ENCODE assay signal across 39 cellular contexts in genomic region chr22:22538226-22538989, GRCh38. TPM values are rescaled to one million over a fixed set of nuclear protein-coding genes. Genes with fewer than 3 reads are reported as not detected.
"Had no signal": no experiment of that assay in that cellular context is flagged by ENCODE, and none has a peak within 500 bp of the region (broad histone marks: within the 10 kb centered on the region; RNA-seq: fewer than 3 reads in every experiment).

No MANE protein-coding gene starts in this region.

- H3K36me3 ChIP-seq: adrenal gland, ascending aorta, brain microvascular endothelial cell, breast epithelium, cardiac muscle cell had no signal

- H3K4me3 ChIP-seq: adrenal gland, ascending aorta, body of pancreas, breast epithelium, cardiac muscle cell had no signal

- ATAC-seq: activated naive CD4-positive, alpha-beta T cell treated with anti-CD3 and anti-CD28 coated beads, Interleukin-2, amount 50 U/mL, for 72 hours; activated naive CD8-positive, alpha-beta T cell treated with anti-CD3 and anti-CD28 coated beads, Interleukin-2, amount 50 U/mL, for 24 hours; activated T-cell treated with anti-CD3 and anti-CD28 coated beads, Interleukin-2, amount 50 U/mL, for 4 hours; activated T-cell treated with anti-CD3 and anti-CD28 coated beads, Interleukin-2, amount 50 U/mL, for 72 hours; activated T-helper 17 cell treated with anti-CD3 and anti-CD28 coated beads, Interleukin-2, amount 50 U/mL, for 72 hours; body of pancreas had no signal

- FAIRE-seq: astrocyte, bronchial epithelial cell had no signal

- DNase-seq: activated effector memory CD4-positive, alpha-beta T cell treated with anti-CD3 and anti-CD28 coated beads, Interleukin-2, amount 50 U/mL, for 16 hours; activated effector memory CD4-positive, alpha-beta T cell treated with Interleukin-2 at 50 U/mL for 16 hours; activated gamma-delta T cell; activated gamma-delta T cell treated with Interleukin-2 at 50 U/mL for 16 hours; activated naive CD4-positive, alpha-beta T cell; activated naive CD4-positive, alpha-beta T cell treated with anti-CD3 and anti-CD28 coated beads for 36 hours; activated naive CD4-positive, alpha-beta T cell treated with anti-CD3 and anti-CD28 coated beads, Interleukin-2, amount 10 ng/mL, durations not matched to agents 7 days and 5 days; activated naive CD4-positive, alpha-beta T cell treated with anti-CD3 and anti-CD28 coated beads, Interleukin-2, amount 50 U/mL, for 16 hours; activated naive CD4-positive, alpha-beta T cell treated with Interleukin-2 at 50 U/mL for 16 hours; activated naive CD8-positive, alpha-beta T cell treated with anti-CD3 and anti-CD28 coated beads for 36 hours; activated naive CD8-positive, alpha-beta T cell treated with anti-CD3 and anti-CD28 coated beads, Interleukin-2, amount 10 ng/mL, durations not matched to agents 7 days and 5 days; activated naive CD8-positive, alpha-beta T cell treated with anti-CD3 and anti-CD28 coated beads, Interleukin-2, amount 50 U/mL, for 24 hours; activated T-cell treated with anti-CD3 and anti-CD28 coated beads, Interleukin-2, amount 50 U/mL, for 24 hours; activated T-cell treated with anti-CD3 and anti-CD28 coated beads, Interleukin-2, amount 50 U/mL, for 4 hours; activated T-cell treated with anti-CD3 and anti-CD28 coated beads, Interleukin-2, amount 50 U/mL, for 48 hours; activated T-cell treated with anti-CD3 and anti-CD28 coated beads, Interleukin-2, amount 50 U/mL, for 72 hours; adrenal gland; amniotic stem cell; amygdala; anterior cingulate cortex; aorta; body of pancreas; brain microvascular endothelial cell; caudate nucleus; central memory CD4-positive, alpha-beta T cell; cerebellar nuclear complex had no signal

- H3K4me1 ChIP-seq: adrenal gland, ascending aorta, body of pancreas, breast epithelium had no signal

- H3K9me3 ChIP-seq: adrenal gland, ascending aorta, body of pancreas had no signal

- H3K27ac ChIP-seq: adrenal gland, ascending aorta, body of pancreas, brain microvascular endothelial cell, breast epithelium, cardiac muscle cell had no signal

- H3K27me3 ChIP-seq: adrenal gland, ascending aorta, body of pancreas, breast epithelium, cardiac muscle cell had no signal

RNA-seq across cellular contexts. Expression of gene ZNF280A, which starts 18.3 kb away (rescaled TPM):
- total RNA-seq: activated naive CD4-positive, alpha-beta T cell treated with anti-CD3 and anti-CD28 coated beads for 36 hours; activated naive CD4-positive, alpha-beta T cell treated with anti-CD3 and anti-CD28 coated beads, Interleukin-2, amount 50 U/mL, for 72 hours; activated naive CD8-positive, alpha-beta T cell treated with anti-CD3 and anti-CD28 coated beads for 36 hours; activated naive CD8-positive, alpha-beta T cell treated with anti-CD3 and anti-CD28 coated beads, Interleukin-2, amount 10 ng/mL, durations not matched to agents 7 days and 5 days; activated T-cell treated with anti-CD3 and anti-CD28 coated beads, Interleukin-2, amount 50 U/mL, for 4 hours; activated T-cell treated with anti-CD3 and anti-CD28 coated beads, Interleukin-2, amount 50 U/mL, for 72 hours; activated T-helper 1 cell treated with anti-CD3 and anti-CD28 coated beads, Interleukin-12 subunit alpha, Interleukin-12 subunit beta, Interleukin-2, Interleukin-4 antibody, amounts not matched to agents 30 ng/mL and 10 ng/mL and 1 ng/mL, durations not matched to agents 14 hours and 24 hours and 36 hours; activated T-helper 17 cell treated with anti-CD3 and anti-CD28 coated beads, Interleukin-2, amount 50 U/mL, for 72 hours; activated T-helper 2 cell treated with anti-CD3 and anti-CD28 coated beads, Interferon-gamma antibody, Interleukin-2, Interleukin-4, amounts not matched to agents 10 μg/mL and 5 μg/mL and 100 μg/mL, durations not matched to agents 14 hours and 24 hours and 36 hours; aorta; ascending aorta; body of pancreas; breast epithelium; bronchial epithelial cell; cardiac muscle cell; cardiac septum; cerebellum; chondrocyte had no signal
- polyA plus RNA-seq: adipose tissue, aorta, cardiac muscle cell had no signal

RNA-seq across cellular contexts. Expression of gene PRAME, which starts 20.7 kb away (rescaled TPM):
- total RNA-seq: activated naive CD4-positive, alpha-beta T cell treated with anti-CD3 and anti-CD28 coated beads for 36 hours; activated naive CD8-positive, alpha-beta T cell treated with anti-CD3 and anti-CD28 coated beads for 36 hours; activated naive CD8-positive, alpha-beta T cell treated with anti-CD3 and anti-CD28 coated beads, Interleukin-2, amount 10 ng/mL, durations not matched to agents 7 days and 5 days; activated T-helper 1 cell treated with anti-CD3 and anti-CD28 coated beads, Interleukin-12 subunit alpha, Interleukin-12 subunit beta, Interleukin-2, Interleukin-4 antibody, amounts not matched to agents 30 ng/mL and 10 ng/mL and 1 ng/mL, durations not matched to agents 14 hours and 24 hours and 36 hours; activated T-helper 17 cell treated with anti-CD3 and anti-CD28 coated beads, Interleukin-2, amount 50 U/mL, for 72 hours; activated T-helper 2 cell treated with anti-CD3 and anti-CD28 coated beads, Interferon-gamma antibody, Interleukin-2, Interleukin-4, amounts not matched to agents 10 μg/mL and 5 μg/mL and 100 μg/mL, durations not matched to agents 14 hours and 24 hours and 36 hours; aorta; ascending aorta; astrocyte; body of pancreas; bronchial epithelial cell; cardiac muscle cell; cerebellum; chondrocyte had no signal
- polyA plus RNA-seq: aorta, cardiac muscle cell had no signal

RNA-seq across cellular contexts. Expression of gene ZNF280B, which starts 29.9 kb away (rescaled TPM):
- total RNA-seq: ascending aorta had no signal
- polyA plus RNA-seq: aorta had no signal
